In genomic region chr14:36604757-36605505, GRCh38 we compare ENCODE assay signal across 1 cellular context.
TF ChIP-seq lines count a peak whose summit lies in the region.

No MANE protein-coding gene starts in this region.

TF ChIP-seq in HCT116, 20 proteins besides CTCF, POLR2A, EP300 and RAD21 (continued from another document):
- TF ChIP-seq SP1 (IDR thresholded peaks at IDR 0.05; ENCODE audit: low read depth) (no peak), EZH2phosphoT487 (IDR thresholded peaks at IDR 0.05; ENCODE audit: borderline replicate concordance) (no peak), SIN3A (IDR thresholded peaks at IDR 0.05; ENCODE audit: low read depth) (no peak), FOSL1 (IDR thresholded peaks at IDR 0.05; ENCODE audit: low read depth) (no peak), SRF (IDR thresholded peaks at IDR 0.05; ENCODE audit: low read depth) (no peak), EZH2 (IDR thresholded peaks at IDR 0.05) (no peak), CEBPB (IDR thresholded peaks at IDR 0.05; ENCODE audit: low read depth) (no peak)
